ENCODE assay signal across 16 cellular contexts in genomic region chr4:24630937-24631336, GRCh38.
"Had no signal": no experiment of that assay in that cellular context is flagged by ENCODE, and none has a peak within 500 bp of the region (broad histone marks: within the 10 kb centered on the region; RNA-seq: fewer than 3 reads in every experiment).

No MANE protein-coding gene starts in this region.

- H3K36me3 ChIP-seq: ascending aorta, cardiac muscle cell, colonic mucosa, pancreas, transverse colon had no signal

- H3K36me3 Mint-ChIP-seq: activated naive CD8-positive, alpha-beta T cell treated with anti-CD3 and anti-CD28 coated beads, Interleukin-2, amount 10 ng/mL, durations not matched to agents 7 days and 5 days; memory B cell; T-cell had no signal

- H3K4me3 Mint-ChIP-seq: activated CD8-positive, alpha-beta T cell treated with anti-CD3 and anti-CD28 coated beads, Interleukin-2, amount 10 ng/mL, durations not matched to agents 7 days and 5 days; activated naive CD8-positive, alpha-beta T cell treated with anti-CD3 and anti-CD28 coated beads, Interleukin-2, amount 10 ng/mL, durations not matched to agents 7 days and 5 days; memory B cell; T-cell had no signal

- H3K4me1 ChIP-seq: ascending aorta, colonic mucosa, pancreas, transverse colon had no signal

- H3K9me3 Mint-ChIP-seq: activated naive CD8-positive, alpha-beta T cell treated with anti-CD3 and anti-CD28 coated beads, Interleukin-2, amount 10 ng/mL, durations not matched to agents 7 days and 5 days; T-cell had no signal

- H3K4me1 Mint-ChIP-seq: activated naive CD8-positive, alpha-beta T cell treated with anti-CD3 and anti-CD28 coated beads, Interleukin-2, amount 10 ng/mL, durations not matched to agents 7 days and 5 days; T-cell had no signal

- H3K27ac ChIP-seq: ascending aorta, cardiac muscle cell, colonic mucosa, pancreas, transverse colon had no signal

- H3K4me3 ChIP-seq: ascending aorta, cardiac muscle cell, colonic mucosa, pancreas, smooth muscle cell, transverse colon had no signal

- DNase-seq: activated CD4-positive, alpha-beta T cell treated with anti-CD3 and anti-CD28 coated beads for 48 hours; activated CD8-positive, alpha-beta memory T cell treated with anti-CD3 and anti-CD28 coated beads, Interleukin-2, amount 50 U/mL, for 48 hours; activated CD8-positive, alpha-beta T cell treated with anti-CD3 and anti-CD28 coated beads, Interleukin-2, amount 10 ng/mL, durations not matched to agents 7 days and 5 days; activated naive CD8-positive, alpha-beta T cell treated with anti-CD3 and anti-CD28 coated beads, Interleukin-2, amount 10 ng/mL, durations not matched to agents 7 days and 5 days; colonic mucosa; effector CD8-positive, alpha-beta T cell; glutamatergic neuron; left colon; pancreas; T-cell; T1000; transverse colon had no signal

- H3K27ac Mint-ChIP-seq: activated CD8-positive, alpha-beta T cell treated with anti-CD3 and anti-CD28 coated beads, Interleukin-2, amount 10 ng/mL, durations not matched to agents 7 days and 5 days; activated naive CD8-positive, alpha-beta T cell treated with anti-CD3 and anti-CD28 coated beads, Interleukin-2, amount 10 ng/mL, durations not matched to agents 7 days and 5 days; memory B cell; T-cell had no signal

- H3K9me3 ChIP-seq: ascending aorta, colonic mucosa, pancreas, transverse colon had no signal

- H3K27me3 ChIP-seq: ascending aorta, cardiac muscle cell, colonic mucosa, pancreas, transverse colon had no signal

- ATAC-seq: activated CD8-positive, alpha-beta T cell treated with anti-CD3 and anti-CD28 coated beads, Interleukin-2, amount 10 ng/mL, durations not matched to agents 7 days and 5 days; left colon; T-cell had no signal
